In the genomic region with DNA sequence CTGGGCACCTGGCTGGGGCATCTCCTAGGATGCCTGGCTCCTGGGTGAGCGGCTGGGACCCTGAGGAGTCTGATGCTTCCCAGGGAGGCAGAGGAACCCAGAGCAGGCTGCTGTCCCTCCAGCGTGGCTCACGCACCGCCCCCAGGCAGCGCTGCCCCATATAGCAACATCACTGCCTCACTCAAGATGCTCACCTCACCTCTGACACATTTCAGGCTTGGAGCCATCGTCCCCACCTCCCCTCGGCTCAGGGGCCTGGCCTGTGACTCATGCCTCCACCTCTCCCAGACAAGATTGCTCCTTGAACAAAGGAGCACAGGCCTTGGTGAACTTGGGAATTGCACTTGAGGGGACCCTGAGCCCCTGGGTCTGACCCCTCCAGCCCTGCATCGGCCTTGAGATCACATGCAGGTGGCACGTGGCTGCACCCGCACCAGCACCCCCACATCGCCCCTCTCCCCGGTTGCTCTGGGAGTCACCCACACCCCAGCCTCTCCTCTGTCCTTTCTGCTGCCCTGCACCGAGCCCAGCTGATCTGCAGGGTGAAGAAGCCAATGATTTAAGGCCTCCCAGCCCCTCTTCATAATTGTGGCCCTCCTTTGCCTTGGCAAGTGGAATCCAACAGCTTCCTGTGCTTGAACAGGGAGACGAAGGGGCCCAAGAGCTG, we compare ENCODE assay signal across 15 cellular contexts. TPM values are rescaled to one million over a fixed set of nuclear protein-coding genes. Genes with fewer than 3 reads are reported as not detected.
A peak's percentile ranks its signal among the peaks of the same experiment; 100 is the strongest.
DNase-seq lines count a peak whose midpoint lies in the region; ATAC-seq and TF ChIP-seq lines count a peak whose summit lies in the region.
"Had no signal": no experiment of that assay in that cellular context is flagged by ENCODE, and none has a peak within 500 bp of the region (broad histone marks: within the 10 kb centered on the region; RNA-seq: fewer than 3 reads in every experiment).

No MANE protein-coding gene starts in this region.

- CTCF ChIA-PET in MCF 10A (lab: Yijun Ruan, JAX) = interaction anchor here (0.8 to 0.9 kb wide), 2 partner anchors 118 to 123 kb away, joined by 3 read pairs; no protein-coding TSS in a partner anchor

- H3K9me3 ChIP-seq in breast epithelium = peaks cover 5 to 15% of the 10 kb centered on the region in 2 donors
- peaks cover 6% of the 10 kb centered on the region for H3K9me3 ChIP-seq in lower lobe of right lung
- H3K9me3 ChIP-seq in upper lobe of right lung = no peaks in the 10 kb centered on the region
- H3K9me3 ChIP-seq: adrenal gland had no signal

- peaks cover 6% of the 10 kb centered on the region for H3K9me3 Mint-ChIP-seq in MCF 10A (ENCODE audit: unreplicated experiment)
- H3K9me3 Mint-ChIP-seq in dendritic cell treated with granulocyte-macrophage colony-stimulating factor and Interleukin-4, amounts not matched to agents 40 ng/mL and 50 ng/mL, for 4 days = peaks cover 8% of the 10 kb centered on the region

- H3K36me3 ChIP-seq in breast epithelium (no peaks in the 10 kb centered on the region), lower lobe of right lung (no peaks in the 10 kb centered on the region), upper lobe of right lung (no peaks in the 10 kb centered on the region)
- H3K36me3 ChIP-seq: adrenal gland had no signal

- H3K4me3 ChIP-seq in breast epithelium (no peak overlapping the region), lower lobe of right lung (no peak overlapping the region), upper lobe of right lung (no peak overlapping the region)
- H3K4me3 ChIP-seq: adrenal gland had no signal

- ATAC-seq in lower lobe of right lung (peak; percentile 58 to 76), upper lobe of right lung (peak; percentile 60), GM18873 (IDR thresholded peaks at IDR 0.05; ENCODE audit: low FRiP score, unreplicated experiment) (no peak), GM18870 (IDR thresholded peaks at IDR 0.05; ENCODE audit: unreplicated experiment) (no peak)
- ATAC-seq: activated T-cell treated with anti-CD3 and anti-CD28 coated beads, Interleukin-2, amount 50 U/mL, for 72 hours; natural killer cell treated with Interleukin-12 subunit alpha and Interleukin-12 subunit beta and Interleukin-15 and Interleukin-18, amount 100 ng/mL, for 72 hours had no signal

- DNase-seq in MCF 10A (ENCODE audit: unreplicated experiment) (peak; percentile 90), breast epithelium (ENCODE audit: low spot score in 2 of 2) (no peak), lower lobe of right lung (peak; percentile 65), upper lobe of right lung (peak; percentile 85), substantia nigra (lab: John Stamatoyannopoulos, UW) (no peak)
- DNase-seq: activated CD4-positive, alpha-beta T cell treated with anti-CD3 and anti-CD28 coated beads, Interleukin-2, amount 10 ng/mL, durations not matched to agents 7 days and 5 days; activated T-cell treated with anti-CD3 and anti-CD28 coated beads, Interleukin-2, amount 50 U/mL, for 72 hours; adrenal gland; NCI-H1417 treated with DMSO at 0.1 percent for 48 hours; NCI-H510A; RPMI8226 had no signal

- POLR2A ChIA-PET in MCF 10A (lab: Yijun Ruan, JAX) = interaction anchor here (1.2 to 1.5 kb wide), 2 partner anchors 59 to 83 kb away, joined by 4 to 5 read pairs; no protein-coding TSS in a partner anchor

- no peak for TF ChIP-seq POLR2A in breast epithelium (IDR thresholded peaks at IDR 0.05)

- H3K27me3 ChIP-seq in breast epithelium (no peaks in the 10 kb centered on the region), lower lobe of right lung (ENCODE audit: low read depth) (peaks cover 3% of the 10 kb centered on the region), upper lobe of right lung (no peaks in the 10 kb centered on the region)
- H3K27me3 ChIP-seq: adrenal gland had no signal

- TF ChIP-seq CTCF in MCF 10A (IDR thresholded peaks at IDR 0.05; ENCODE audit: unreplicated experiment) (no peak), breast epithelium (IDR thresholded peaks at IDR 0.05) (no peak), lower lobe of right lung (IDR thresholded peaks at IDR 0.05) (no peak), upper lobe of right lung (IDR thresholded peaks at IDR 0.05) (no peak)

- H3K4me1 ChIP-seq in breast epithelium (peaks cover 3 to 17% of the 10 kb centered on the region in 2 donors), lower lobe of right lung (peaks cover 69% of the 10 kb centered on the region), upper lobe of right lung (peaks cover 43% of the 10 kb centered on the region)

- intact Hi-C loops in MCF 10A (cut with micrococcal nuclease) (loop anchor here (5.0 kb wide), 1 partner anchor 49 kb away; no protein-coding TSS in a partner anchor), breast epithelium (cut with DNase I; ENCODE audit: low total_unique reads) (no loop called here), lower lobe of right lung (cut with DNase I) (no loop called here), upper lobe of right lung (cut with DNase I) (no loop called here)
- intact Hi-C loops in dendritic cell treated with granulocyte-macrophage colony-stimulating factor and Interleukin-4, amounts not matched to agents 40 ng/mL and 50 ng/mL, for 4 days (cut with micrococcal nuclease) = no loop called here

- H3K27ac ChIP-seq in breast epithelium (peak overlapping the region in 1 of 2 donors; percentile 43), lower lobe of right lung (peak overlapping the region; percentile 84), upper lobe of right lung (peak overlapping the region; percentile 88), substantia nigra (ENCODE audit: low read depth, low read length, poor library complexity, severe bottlenecking) (no peak overlapping the region)
- H3K27ac ChIP-seq: adrenal gland had no signal

- H3K4me3 Mint-ChIP-seq in MCF 10A (ENCODE audit: unreplicated experiment) = no peak overlapping the region
- no peak overlapping the region for H3K4me3 Mint-ChIP-seq in dendritic cell treated with granulocyte-macrophage colony-stimulating factor and Interleukin-4, amounts not matched to agents 40 ng/mL and 50 ng/mL, for 4 days
- H3K4me3 Mint-ChIP-seq: activated CD4-positive, alpha-beta T cell treated with anti-CD3 and anti-CD28 coated beads, Interleukin-2, amount 10 ng/mL, durations not matched to agents 7 days and 5 days; activated T-cell treated with anti-CD3 and anti-CD28 coated beads, Interleukin-2, amount 50 U/mL, for 72 hours; natural killer cell treated with Interleukin-12 subunit alpha and Interleukin-12 subunit beta and Interleukin-15 and Interleukin-18, amount 100 ng/mL, for 72 hours had no signal

- no peaks in the 10 kb centered on the region for H3K27me3 Mint-ChIP-seq in MCF 10A (ENCODE audit: insufficient read depth, unreplicated experiment)
- H3K27me3 Mint-ChIP-seq in dendritic cell treated with granulocyte-macrophage colony-stimulating factor and Interleukin-4, amounts not matched to agents 40 ng/mL and 50 ng/mL, for 4 days = no peaks in the 10 kb centered on the region

- H3K36me3 Mint-ChIP-seq in MCF 10A (ENCODE audit: insufficient read depth, unreplicated experiment) = no peaks in the 10 kb centered on the region
- no peaks in the 10 kb centered on the region for H3K36me3 Mint-ChIP-seq in dendritic cell treated with granulocyte-macrophage colony-stimulating factor and Interleukin-4, amounts not matched to agents 40 ng/mL and 50 ng/mL, for 4 days (ENCODE audit: low read depth)

- no TSS peak for BruUV-seq in MCF 10A (replicated peaks; lab: Mats Ljungman, UMichigan)

- H3K4me1 Mint-ChIP-seq in MCF 10A (ENCODE audit: insufficient read depth, unreplicated experiment) = peaks cover 15% of the 10 kb centered on the region
- peaks cover 95% of the 10 kb centered on the region for H3K4me1 Mint-ChIP-seq in dendritic cell treated with granulocyte-macrophage colony-stimulating factor and Interleukin-4, amounts not matched to agents 40 ng/mL and 50 ng/mL, for 4 days (ENCODE audit: low read depth)

- no peak overlapping the region for H3K27ac Mint-ChIP-seq in MCF 10A (ENCODE audit: low read depth, unreplicated experiment)
- peak overlapping the region; percentile 92 for H3K27ac Mint-ChIP-seq in dendritic cell treated with granulocyte-macrophage colony-stimulating factor and Interleukin-4, amounts not matched to agents 40 ng/mL and 50 ng/mL, for 4 days
- H3K27ac Mint-ChIP-seq: activated CD4-positive, alpha-beta T cell treated with anti-CD3 and anti-CD28 coated beads, Interleukin-2, amount 10 ng/mL, durations not matched to agents 7 days and 5 days; activated T-cell treated with anti-CD3 and anti-CD28 coated beads, Interleukin-2, amount 50 U/mL, for 72 hours; natural killer cell treated with Interleukin-12 subunit alpha and Interleukin-12 subunit beta and Interleukin-15 and Interleukin-18, amount 100 ng/mL, for 72 hours had no signal

RNA-seq across cellular contexts. Expression of gene CEBPA, which starts 11.2 kb away (rescaled TPM):
- 4.7 and 6.2 TPM in 2 replicates for total RNA-seq in MCF 10A (2022)
- total RNA-seq in breast epithelium = 100 to 1,000 TPM in 1 of 3 donors, 10 to 100 TPM in 2; 35.1 to 263 (median 67.5) TPM
- total RNA-seq in lower lobe of right lung = 75.1 TPM
- total RNA-seq in upper lobe of right lung = 59.1 TPM

Comparison
In these comparisons a context has a peak if more than half of its experiments do, and no peak if none do; other contexts are left out.
1. DNase-seq: peak in MCF 10A (single experiment), lower lobe of right lung (single experiment) and upper lobe of right lung (single experiment); none in breast epithelium (0 of 2) and substantia nigra (0 of 49).
2. ATAC-seq: peak in lower lobe of right lung (2 of 2) and upper lobe of right lung (single experiment); none in GM18873 (single experiment) and GM18870 (single experiment).